1 cellular context compared by ENCODE assay signal in genomic region chr2:226835796-226836547, GRCh38.
TF ChIP-seq lines count a peak whose summit lies in the region.

Gene RHBDD1, plus strand, starts transcription at chr2:226836054. Its CDS starts 28,640 bp downstream, at chr2:226864694.

TF ChIP-seq in K562, 482 proteins besides CTCF, POLR2A, EP300 and RAD21 (continued from another document):
- no peak for TF ChIP-seq CHD7 (IDR thresholded peaks at IDR 0.05; ENCODE audit: low read depth, low read length)
- TF ChIP-seq RBM22 (IDR thresholded peaks at IDR 0.05; ENCODE audit: low read depth, low read length, poor library complexity, severe bottlenecking) = peak; percentile 70
- no peak for TF ChIP-seq MYBL2 (IDR thresholded peaks at IDR 0.05; ENCODE audit: low read depth)
- no peak for TF ChIP-seq MYBL2 (CRISPR knock-in tag; IDR thresholded peaks at IDR 0.05; ENCODE audit: borderline replicate concordance)
- no peak for TF ChIP-seq KDM4B (IDR thresholded peaks at IDR 0.05; ENCODE audit: borderline replicate concordance in 2 of 2, low read depth in 1 of 2)
- TF ChIP-seq PRMT5 (CRISPR knock-in tag; IDR thresholded peaks at IDR 0.05) = no peak
- TF ChIP-seq SNIP1 (IDR thresholded peaks at IDR 0.05; ENCODE audit: low read depth) = no peak
- TF ChIP-seq ZBTB26 (CRISPR knock-in tag; IDR thresholded peaks at IDR 0.05) = no peak
- no peak for TF ChIP-seq ZNF280A (IDR thresholded peaks at IDR 0.05; ENCODE audit: low read depth, partially characterized antibody)
- TF ChIP-seq POLR2H (tag; IDR thresholded peaks at IDR 0.05; ENCODE audit: low read depth) = peak; percentile 78
- no peak; the same call in 1 of the 2 replicates for TF ChIP-seq ZNF589 (CRISPR knock-in tag; IDR thresholded peaks at IDR 0.05; ENCODE audit: low read depth)
- no peak for TF ChIP-seq RAD51 (IDR thresholded peaks at IDR 0.05; ENCODE audit: borderline replicate concordance, low read depth)
- TF ChIP-seq NCOR1 (IDR thresholded peaks at IDR 0.05) = peak; percentile 19; the same call in 1 of the 2 replicates
- no peak for TF ChIP-seq SREBF2 (CRISPR knock-in tag; IDR thresholded peaks at IDR 0.05)
- TF ChIP-seq BRF1 (IDR thresholded peaks at IDR 0.05; ENCODE audit: borderline replicate concordance, extremely low read depth, insufficient read length) = no peak
- no peak for TF ChIP-seq DEAF1 (CRISPR knock-in tag; IDR thresholded peaks at IDR 0.05)
- TF ChIP-seq PHF8 (IDR thresholded peaks at IDR 0.05; ENCODE audit: borderline replicate concordance, low read length) = peak; percentile 67; the same call in 1 of the 2 replicates
- no peak for TF ChIP-seq BMI1 (IDR thresholded peaks at IDR 0.05; ENCODE audit: low read length)
- TF ChIP-seq STAT5A (IDR thresholded peaks at IDR 0.05; ENCODE audit: borderline replicate concordance, low read length) = no peak
- no peak for TF ChIP-seq TCF3 (CRISPR knock-in tag; IDR thresholded peaks at IDR 0.05)
